ENCODE assay signal across 17 cellular contexts in the genomic region with DNA sequence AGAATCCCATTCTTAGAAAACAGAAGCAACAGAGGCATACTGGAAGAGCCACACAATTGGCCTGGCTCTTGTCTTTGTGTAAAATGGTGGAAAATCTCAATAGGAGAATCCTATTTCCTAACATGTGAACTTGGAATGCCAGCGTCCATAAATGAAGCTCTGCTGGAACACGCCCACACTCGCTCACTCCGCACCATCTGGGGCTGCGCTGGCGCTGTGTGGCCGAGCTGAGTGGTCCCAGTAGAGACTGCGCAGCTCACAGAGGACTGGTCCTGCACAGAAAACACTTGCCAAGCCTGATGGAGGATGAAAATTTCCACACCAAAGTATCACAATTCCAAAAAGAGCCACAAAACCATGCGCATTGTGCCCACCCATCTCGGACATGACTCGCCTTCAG. TPM values are rescaled to one million over a fixed set of nuclear protein-coding genes. Genes with fewer than 3 reads are reported as not detected.
DNase-seq lines count a peak whose midpoint lies in the region; ATAC-seq and TF ChIP-seq lines count a peak whose summit lies in the region.
"Had no signal": no experiment of that assay in that cellular context is flagged by ENCODE, and none has a peak within 500 bp of the region (broad histone marks: within the 10 kb centered on the region; RNA-seq: fewer than 3 reads in every experiment).

No MANE protein-coding gene starts in this region.

- CTCF ChIA-PET in Caco-2 (lab: Charles Lee) = no interaction called here

- intact Hi-C loops in posterior cingulate gyrus (cut with DNase I) = no loop called here
- intact Hi-C loops in left cardiac atrium (cut with DNase I) = no loop called here
- intact Hi-C loops in Caco-2 (cut with micrococcal nuclease; ENCODE audit: unreplicated experiment) = no loop called here

- H3K4ac ChIP-seq in mesenchymal stem cell (ENCODE audit: low read depth in 1 of 2, low read length in 2 of 2) = no peak overlapping the region

- H3K79me2 ChIP-seq in GM23338 (replicated peaks; ENCODE audit: insufficient read depth) = peaks cover 10% of the 10 kb centered on the region; the same call in 1 of the 2 replicates

- H3K4me2 ChIP-seq in GM23338 = no peak overlapping the region
- no peak overlapping the region for H3K4me2 ChIP-seq in mesenchymal stem cell (ENCODE audit: low read length, poor library complexity, severe bottlenecking)

- H3K4me1 ChIP-seq in GM23338 (ENCODE audit: insufficient read depth) = no peaks in the 10 kb centered on the region
- H3K4me1 ChIP-seq in SJCRH30 = peaks cover 78% of the 10 kb centered on the region
- peaks cover 34% of the 10 kb centered on the region for H3K4me1 ChIP-seq in mesenchymal stem cell (ENCODE audit: control insufficient read depth, insufficient read depth, low read depth, low read length)
- peaks cover 13% of the 10 kb centered on the region for H3K4me1 ChIP-seq in Caco-2

- H3K4me1 Mint-ChIP-seq in GM23338 (peaks cover 23% of the 10 kb centered on the region), Caco-2 (ENCODE audit: low read depth, unreplicated experiment) (peaks cover 16% of the 10 kb centered on the region)

- H3K27me3 ChIP-seq in GM23338 (ENCODE audit: insufficient read depth) = no peaks in the 10 kb centered on the region
- no peaks in the 10 kb centered on the region for H3K27me3 ChIP-seq in SJCRH30
- no peaks in the 10 kb centered on the region for H3K27me3 ChIP-seq in mesenchymal stem cell (ENCODE audit: control insufficient read depth in 1 of 2, insufficient read depth in 1 of 2, low read length in 2 of 2)
- no peaks in the 10 kb centered on the region for H3K27me3 ChIP-seq in Caco-2 (replicated peaks; ENCODE audit: control insufficient read depth, insufficient read depth, low read length)

- H3K79me1 ChIP-seq in mesenchymal stem cell (replicated peaks; ENCODE audit: low read length, poor library complexity, severe bottlenecking) = peaks cover 5% of the 10 kb centered on the region

- no peaks in the 10 kb centered on the region for H3K9me3 Mint-ChIP-seq in GM23338
- H3K9me3 Mint-ChIP-seq in Caco-2 (ENCODE audit: unreplicated experiment) = no peaks in the 10 kb centered on the region

- peak overlapping the region; percentile 46 for H2AK5ac ChIP-seq in mesenchymal stem cell (ENCODE audit: low read length, severe bottlenecking)

- H3K36me3 Mint-ChIP-seq in GM23338 (ENCODE audit: low read depth) (peaks cover 52% of the 10 kb centered on the region), Caco-2 (ENCODE audit: insufficient read depth, unreplicated experiment) (no peaks in the 10 kb centered on the region)
- H3K36me3 Mint-ChIP-seq: CD4-positive, CD25-positive, alpha-beta regulatory T cell had no signal

- no peaks in the 10 kb centered on the region; the same call in 1 of the 2 replicates for H3F3A ChIP-seq in GM23338 (replicated peaks; ENCODE audit: low read depth)

- H3K9me3 ChIP-seq in SJCRH30 (replicated peaks) (no peaks in the 10 kb centered on the region), mesenchymal stem cell (ENCODE audit: control insufficient read depth, low read length) (no peaks in the 10 kb centered on the region), Caco-2 (no peaks in the 10 kb centered on the region)

- ATAC-seq in GM23338 (no peak), GM21723 (IDR thresholded peaks at IDR 0.05; ENCODE audit: unreplicated experiment) (no peak), GM19328 (IDR thresholded peaks at IDR 0.05; ENCODE audit: unreplicated experiment) (no peak), left cardiac atrium (no peak)
- ATAC-seq: GM12878, HCT116 had no signal

- H3K9me2 ChIP-seq in GM23338 (ENCODE audit: insufficient read depth) = no peaks in the 10 kb centered on the region

- no peak overlapping the region for H3K18ac ChIP-seq in mesenchymal stem cell (ENCODE audit: low read depth in 1 of 2, low read length in 2 of 2)

- H3K4me3 ChIP-seq in GM23338 (no peak overlapping the region), SJCRH30 (no peak overlapping the region), mesenchymal stem cell (ENCODE audit: insufficient read depth in 1 of 2, low read depth in 1 of 2, low read length in 2 of 2) (no peak overlapping the region), Caco-2 (ENCODE audit: low read depth, low read length) (no peak overlapping the region)
- H3K4me3 ChIP-seq: GM12878 had no signal

- H3K23ac ChIP-seq in mesenchymal stem cell (ENCODE audit: low read length in 2 of 2) = no peak overlapping the region

- no peak overlapping the region for H2BK5ac ChIP-seq in mesenchymal stem cell (ENCODE audit: low read depth, low read length, poor library complexity, severe bottlenecking)

- POLR2A ChIA-PET in Caco-2 (lab: Charles Lee) = no interaction called here

- H3K27me3 Mint-ChIP-seq in GM23338 (ENCODE audit: insufficient read depth, low read depth, poor library complexity) = peaks cover 9% of the 10 kb centered on the region
- H3K27me3 Mint-ChIP-seq in Caco-2 (ENCODE audit: insufficient read depth, unreplicated experiment) = no peaks in the 10 kb centered on the region
- H3K27me3 Mint-ChIP-seq: CD4-positive, CD25-positive, alpha-beta regulatory T cell had no signal

- no peak overlapping the region for H3K14ac ChIP-seq in mesenchymal stem cell (ENCODE audit: low read length in 2 of 2)

- no peak overlapping the region for H2BK12ac ChIP-seq in mesenchymal stem cell (ENCODE audit: low read length in 2 of 2)

- no peak overlapping the region for H4K91ac ChIP-seq in mesenchymal stem cell (ENCODE audit: low read length)

- H3K9ac ChIP-seq in mesenchymal stem cell (ENCODE audit: low read length) = no peak overlapping the region

- no peak overlapping the region for H2BK120ac ChIP-seq in mesenchymal stem cell (ENCODE audit: low read depth, low read length)

- WGBS in mesenchymal stem cell = 97% methylated on average over 11 of the region's 11 CpGs

- no peak overlapping the region; the same call in 1 of the 2 replicates for H3K27ac ChIP-seq in GM23338 (ENCODE audit: low read depth)
- H3K27ac ChIP-seq in SJCRH30 = peak overlapping the region; percentile 100
- H3K27ac ChIP-seq in mesenchymal stem cell (ENCODE audit: low read length, poor library complexity, severe bottlenecking) = peak overlapping the region; percentile 96

- H4K8ac ChIP-seq in mesenchymal stem cell (ENCODE audit: low read length) = no peak overlapping the region

- H3K4me3 Mint-ChIP-seq in GM23338 = no peak overlapping the region
- H3K4me3 Mint-ChIP-seq in Caco-2 (ENCODE audit: unreplicated experiment) = no peak overlapping the region
- H3K4me3 Mint-ChIP-seq: CD4-positive, CD25-positive, alpha-beta regulatory T cell had no signal

- H2AFZ ChIP-seq in GM23338 (no peak overlapping the region), mesenchymal stem cell (ENCODE audit: low read depth, low read length) (no peak overlapping the region)

- H4K20me1 ChIP-seq in GM23338 (replicated peaks; ENCODE audit: insufficient read depth) = peaks cover 4% of the 10 kb centered on the region; the same call in 1 of the 2 replicates

- no TSS peak for BruUV-seq in Caco-2 (replicated peaks; lab: Mats Ljungman, UMichigan)

- TF ChIP-seq CTCF in GM23338 (conservative IDR thresholded peaks at IDR 0.05; ENCODE audit: low read depth in 2 of 2) (no peak), Caco-2 (IDR thresholded peaks at IDR 0.05; ENCODE audit: insufficient read depth in 1 of 2, low read depth in 1 of 2, low read length in 1 of 2, severe bottlenecking in 1 of 2, unreplicated experiment in 1 of 2) (no peak)

- no peak overlapping the region for H2BK15ac ChIP-seq in mesenchymal stem cell (ENCODE audit: low read depth, poor library complexity, severe bottlenecking)

- DNase-seq in GM23338 (ENCODE audit: low spot score) = no peak
- no peak for DNase-seq in SJCRH30
- DNase-seq in mesenchymal stem cell = no peak
- DNase-seq in posterior cingulate gyrus = peak in 7 of 10 donors; percentile 53 to 92 (median 63)
- DNase-seq in left cardiac atrium = no peak
- DNase-seq in Caco-2 = no peak
- DNase-seq: CD4-positive, CD25-positive, alpha-beta regulatory T cell; NCI-H1092; NCI-H2107; NCI-H226; NCI-H526 treated with DMSO at 0.1 percent for 48 hours; NK-92 treated with Interleukin-12 subunit alpha and Interleukin-12 subunit beta, amount 100 ng/mL, for 24 hours; SHP77 treated with DMSO at 0.1 percent for 48 hours had no signal

- H3K27ac Mint-ChIP-seq in GM23338 (peak overlapping the region; percentile 78; the same call in 1 of the 2 replicates), Caco-2 (ENCODE audit: unreplicated experiment) (no peak overlapping the region)
- H3K27ac Mint-ChIP-seq: CD4-positive, CD25-positive, alpha-beta regulatory T cell had no signal

- peaks cover 5% of the 10 kb centered on the region for H3K36me3 ChIP-seq in GM23338 (ENCODE audit: insufficient read depth)
- H3K36me3 ChIP-seq in SJCRH30 = peaks cover 57% of the 10 kb centered on the region
- peaks cover 38 to 74% of the 10 kb centered on the region in 2 experiments for H3K36me3 ChIP-seq in mesenchymal stem cell (ENCODE audit: control insufficient read depth in 1 of 2, insufficient read depth in 2 of 2, low read depth in 1 of 2, low read length in 2 of 2)
- H3K36me3 ChIP-seq in Caco-2 (ENCODE audit: control insufficient read depth, insufficient read depth, low read length) = no peaks in the 10 kb centered on the region

TF ChIP-seq in GM23338, 12 proteins besides CTCF, POLR2A, EP300 and RAD21 (continues in another document):
- TF ChIP-seq EZH2 (IDR thresholded peaks at IDR 0.05; ENCODE audit: low read depth, unreplicated experiment) (no peak), EZH2phosphoT487 (IDR thresholded peaks at IDR 0.05; ENCODE audit: unreplicated experiment) (no peak)

RNA-seq across cellular contexts. Expression of a gene that starts 56.2 kb away (rescaled TPM):
- total RNA-seq in GM23338 (2014; rRNA removed; shearing (Covaris generic)) = 216 and 225 TPM in 2 replicates
- polyA plus RNA-seq in GM23338 (2016; fragmentation: Nextera tagmentation; extraction: Ambion mirVana) = 38.5 and 42.2 TPM in 2 replicates
- total RNA-seq in SJCRH30 (2014; rRNA removed; shearing (Covaris generic)) = 312 and 322 TPM in 2 replicates
- 621 TPM for polyA plus RNA-seq in mesenchymal stem cell (2013, experiment 1 of 2)
- 614 TPM for polyA plus RNA-seq in mesenchymal stem cell (2013, experiment 2 of 2)
- total RNA-seq in left cardiac atrium (10 to 100 TPM; 34.8 to 46.0 TPM), Caco-2 (2022) (0.12 and 0.25 TPM in 2 replicates)
- polyA plus RNA-seq: CD4-positive, CD25-positive, alpha-beta regulatory T cell had no signal

Comparison
In these comparisons a context has a peak if more than half of its experiments do, and no peak if none do; other contexts are left out.
1. DNase-seq: peak in posterior cingulate gyrus (7 of 10); none in GM23338 (single experiment), SJCRH30 (0 of 2), mesenchymal stem cell (single experiment), left cardiac atrium (single experiment) and Caco-2 (0 of 2).
2. RNA of a gene that starts 56.2 kb away (total RNA-seq): 312 to 322 TPM in SJCRH30, 216 to 225 TPM in GM23338 and 34.8 to 46.0 TPM in left cardiac atrium; 0.12 to 0.25 TPM in Caco-2; every median in the first group is over 10 times any median in the second.